20 cellular contexts compared by ENCODE assay signal in genomic region chr1:5768014-5768413, GRCh38.
A peak's percentile ranks its signal among the peaks of the same experiment; 100 is the strongest.
DNase-seq lines count a peak whose midpoint lies in the region; ATAC-seq, FAIRE-seq and TF ChIP-seq lines count a peak whose summit lies in the region.
"Had no signal": no experiment of that assay in that cellular context is flagged by ENCODE, and none has a peak within 500 bp of the region (broad histone marks: within the 10 kb centered on the region; RNA-seq: fewer than 3 reads in every experiment).

No MANE protein-coding gene starts in this region.

- no peak overlapping the region for H3K23ac ChIP-seq in mesendoderm (ENCODE audit: low read length)

- no peak overlapping the region for H3K9ac ChIP-seq in HepG2 (ENCODE audit: insufficient read depth, low read depth, low read length)
- no peak overlapping the region for H3K9ac ChIP-seq in K562 (ENCODE audit: insufficient read depth in 1 of 2, low read depth in 2 of 2, low read length in 2 of 2)
- H3K9ac ChIP-seq in mesendoderm (ENCODE audit: low read length), result no peak overlapping the region

- POLR2A ChIA-PET in HepG2 (lab: Yijun Ruan, JAX), result no interaction called here
- POLR2A ChIA-PET in K562 (lab: Yijun Ruan, JAX), result interaction anchor here (1.0 kb wide), 1 partner anchor 26 kb away, joined by 3 read pairs; no protein-coding TSS in a partner anchor
- POLR2A ChIA-PET in MCF 10A (lab: Yijun Ruan, JAX), result no interaction called here
- POLR2A ChIA-PET in CD8-positive, alpha-beta memory T cell (lab: Charles Lee), result no interaction called here

- H2BK15ac ChIP-seq in mesendoderm (replicated peaks; ENCODE audit: low read depth), result no peak overlapping the region

- H2BK120ac ChIP-seq in mesendoderm (ENCODE audit: low read depth, low read length), result no peak overlapping the region

- ATAC-seq in HepG2 (peak; percentile 54), right lobe of liver (no peak), K562 (peak; percentile 23; the same call in 1 of the 3 replicates)

- H3K27ac ChIP-seq in HepG2 (ENCODE audit: extremely low read length, insufficient read depth, low read length), result no peak overlapping the region
- no peak overlapping the region for H3K27ac ChIP-seq in right lobe of liver
- H3K27ac ChIP-seq in K562 (ENCODE audit: extremely low read depth, low read depth, low read length), result no peak overlapping the region
- H3K27ac ChIP-seq in mesendoderm (ENCODE audit: low read depth, low read length), result no peak overlapping the region
- H3K27ac ChIP-seq in CD8-positive, alpha-beta memory T cell (ENCODE audit: low read depth, low read length), result no peak overlapping the region
- H3K27ac ChIP-seq: SK-N-MC had no signal

- H3K36me3 Mint-ChIP-seq in MCF 10A (ENCODE audit: insufficient read depth, unreplicated experiment), result no peaks in the 10 kb centered on the region
- no peaks in the 10 kb centered on the region for H3K36me3 Mint-ChIP-seq in CD8-positive, alpha-beta memory T cell

- intact Hi-C loops in HepG2 (cut with micrococcal nuclease; ENCODE audit: unreplicated experiment) (no loop called here), right lobe of liver (cut with DNase I) (no loop called here), K562 (cut with micrococcal nuclease) (no loop called here), MCF 10A (cut with micrococcal nuclease) (no loop called here)

- H4K8ac ChIP-seq in mesendoderm (ENCODE audit: low read depth, low read length), result no peak overlapping the region

- H3K4me1 Mint-ChIP-seq in MCF 10A (ENCODE audit: insufficient read depth, unreplicated experiment), result no peaks in the 10 kb centered on the region
- H3K4me1 Mint-ChIP-seq in CD8-positive, alpha-beta memory T cell, result peaks cover 2 to 9% (median 8%) of the 10 kb centered on the region in 3 donors

- H3K18ac ChIP-seq in mesendoderm (ENCODE audit: low read length), result no peak overlapping the region

- H3K9me1 ChIP-seq in K562 (ENCODE audit: control insufficient read depth, insufficient read depth, low read length), result no peaks in the 10 kb centered on the region

- peaks cover 6% of the 10 kb centered on the region for H3K9me3 Mint-ChIP-seq in MCF 10A (ENCODE audit: unreplicated experiment)
- peaks cover 0 to 5% (median 4%) of the 10 kb centered on the region in 5 donors for H3K9me3 Mint-ChIP-seq in CD8-positive, alpha-beta memory T cell

- peaks cover 84% of the 10 kb centered on the region for H3K27me3 Mint-ChIP-seq in MCF 10A (ENCODE audit: insufficient read depth, unreplicated experiment)
- H3K27me3 Mint-ChIP-seq in CD8-positive, alpha-beta memory T cell, result peaks cover 23 to 62% of the 10 kb centered on the region in 2 donors

- H3K79me2 ChIP-seq in HepG2 (ENCODE audit: insufficient read depth, low read length), result no peaks in the 10 kb centered on the region
- no peaks in the 10 kb centered on the region for H3K79me2 ChIP-seq in K562 (ENCODE audit: control insufficient read depth, insufficient read depth, low read length)
- H3K79me2 ChIP-seq in mesendoderm (ENCODE audit: control insufficient read depth, insufficient read depth, low read length), result no peaks in the 10 kb centered on the region

- DNase-seq in HepG2 (ENCODE audit: low spot score) (no peak), right lobe of liver (no peak), K562 (ENCODE audit: extremely low read depth in 1 of 4, low spot score in 3 of 4) (no peak), mesendoderm (peak; percentile 74), DMS53 treated with DMSO at 0.1 percent for 48 hours (lab: John Stamatoyannopoulos, UW; ENCODE audit: unreplicated experiment) (no peak), MCF 10A (ENCODE audit: unreplicated experiment) (no peak)
- no peak for DNase-seq in activated CD4-positive, alpha-beta T cell treated with anti-CD3 and anti-CD28 coated beads for 4 hours
- DNase-seq in CD8-positive, alpha-beta memory T cell, result no peak
- DNase-seq: DMS53; MM.1S; NCI-H1417; NCI-H1930; NCI-H2227 treated with DMSO at 0.1 percent for 48 hours; NCI-H526 treated with DMSO at 0.1 percent for 48 hours; NK-92 treated with Interleukin-12 subunit alpha and Interleukin-12 subunit beta, amount 100 ng/mL, for 24 hours; OCI-M1 had no signal

- TF ChIP-seq CTCF in HepG2 (CRISPR knock-in tag; IDR thresholded peaks at IDR 0.05), result no peak
- no peak for TF ChIP-seq CTCF in right lobe of liver (IDR thresholded peaks at IDR 0.05)
- TF ChIP-seq CTCF in K562 (IDR thresholded peaks at IDR 0.05 in 2 of 3, conservative IDR thresholded peaks at IDR 0.05 in 1 of 3; ENCODE audit: insufficient read depth in 2 of 3, low read depth in 1 of 3, low read length in 3 of 3), result no peak
- no peak for TF ChIP-seq CTCF in MCF 10A (IDR thresholded peaks at IDR 0.05; ENCODE audit: unreplicated experiment)

- CTCF ChIA-PET in HepG2 (lab: Yijun Ruan, JAX; ENCODE audit: low intra/inter-chr PET ratio, low total read pairs) (no interaction called here), K562 (lab: Yijun Ruan, JAX; ENCODE audit: low intra/inter-chr PET ratio) (no interaction called here), MCF 10A (lab: Yijun Ruan, JAX) (no interaction called here)
- CTCF ChIA-PET in CD8-positive, alpha-beta memory T cell (lab: Charles Lee), result no interaction called here

- 39% methylated on average over 5 of the region's 10 CpGs for WGBS in HepG2 (ENCODE audit: low lambda C conversion rate)
- WGBS in right lobe of liver (ENCODE audit: insufficient coverage, low coverage, low lambda C conversion rate, missing lambda C conversion rate), result 64% methylated on average over 7 of the region's 10 CpGs
- WGBS in K562 (ENCODE audit: insufficient coverage, low coverage, missing lambda C conversion rate), result 2% methylated on average over 10 of the region's 10 CpGs
- no CpG with 5 or more reads among the region's 10 CpGs for WGBS in mesendoderm (ENCODE audit: extremely low coverage, insufficient coverage, low lambda C conversion rate)

- H3K4me1 ChIP-seq in HepG2 (ENCODE audit: insufficient read depth, low read length) (no peaks in the 10 kb centered on the region), right lobe of liver (no peaks in the 10 kb centered on the region), K562 (replicated peaks in 1 of 2; ENCODE audit: control insufficient read depth in 2 of 2, insufficient read depth in 2 of 2, low read length in 2 of 2) (no peaks in the 10 kb centered on the region), mesendoderm (ENCODE audit: control insufficient read depth, low read depth, low read length) (peaks cover 3% of the 10 kb centered on the region)
- no peaks in the 10 kb centered on the region for H3K4me1 ChIP-seq in CD8-positive, alpha-beta memory T cell (ENCODE audit: insufficient read depth, low read length)

- no peak overlapping the region for H3K56ac ChIP-seq in mesendoderm (ENCODE audit: low read length)

- H3K9me3 ChIP-seq in HepG2 (ENCODE audit: low read length) (peaks cover 9% of the 10 kb centered on the region), right lobe of liver (no peaks in the 10 kb centered on the region), K562 (replicated peaks; ENCODE audit: control insufficient read depth, insufficient read depth, low read depth, low read length) (no peaks in the 10 kb centered on the region)
- no peaks in the 10 kb centered on the region for H3K9me3 ChIP-seq in CD8-positive, alpha-beta memory T cell (ENCODE audit: low read length)

- H2AFZ ChIP-seq in HepG2 (ENCODE audit: low read length) (no peak overlapping the region), K562 (ENCODE audit: low read depth, low read length) (no peak overlapping the region)

- no peak overlapping the region for H2BK5ac ChIP-seq in mesendoderm (ENCODE audit: low read length)

- H3K27ac Mint-ChIP-seq in MCF 10A (ENCODE audit: low read depth, unreplicated experiment), result no peak overlapping the region
- H3K27ac Mint-ChIP-seq in CD8-positive, alpha-beta memory T cell, result no peak overlapping the region

- H4K20me1 ChIP-seq in HepG2 (ENCODE audit: insufficient read depth, low read length), result 0 out of 2 replicates have a peak, but pooled peaks cover 2% of the 10 kb centered on the region
- H4K20me1 ChIP-seq in K562 (replicated peaks; ENCODE audit: control insufficient read depth, insufficient read depth, low read length), result no peaks in the 10 kb centered on the region; the same call in 1 of the 2 replicates

- H3K4me3 ChIP-seq in HepG2 (replicated peaks in 1 of 3; ENCODE audit: insufficient read depth in 1 of 3, low read depth in 2 of 3, low read length in 3 of 3) (no peak overlapping the region), right lobe of liver (no peak overlapping the region), K562 (no peak overlapping the region), mesendoderm (ENCODE audit: low read length) (no peak overlapping the region)
- no peak overlapping the region for H3K4me3 ChIP-seq in CD8-positive, alpha-beta memory T cell (ENCODE audit: low read length)
- H3K4me3 ChIP-seq: SK-N-MC had no signal

- H3K4ac ChIP-seq in mesendoderm (ENCODE audit: low read depth, low read length), result no peak overlapping the region

- no peaks in the 10 kb centered on the region for H3K79me1 ChIP-seq in mesendoderm (ENCODE audit: low read length)

- H3K36me3 ChIP-seq in HepG2 (replicated peaks in 1 of 2; ENCODE audit: control insufficient read depth in 1 of 2, insufficient read depth in 2 of 2, low read length in 2 of 2) (no peaks in the 10 kb centered on the region), right lobe of liver (no peaks in the 10 kb centered on the region), K562 (ENCODE audit: control insufficient read depth, insufficient read depth, low read length) (no peaks in the 10 kb centered on the region), mesendoderm (ENCODE audit: control insufficient read depth, insufficient read depth, low read length) (no peaks in the 10 kb centered on the region)
- H3K36me3 ChIP-seq in CD8-positive, alpha-beta memory T cell (ENCODE audit: insufficient read depth, low read length), result no peaks in the 10 kb centered on the region

- no TSS peak for BruUV-seq in HepG2 (replicated peaks; lab: Mats Ljungman, UMichigan)
- no TSS peak for BruUV-seq in K562 (replicated peaks; lab: Mats Ljungman, UMichigan)
- no TSS peak for BruUV-seq in MCF 10A (replicated peaks; lab: Mats Ljungman, UMichigan)

- no peak for TF ChIP-seq RAD21 in HepG2 (CRISPR knock-in tag; IDR thresholded peaks at IDR 0.05)
- no peak for TF ChIP-seq RAD21 in K562 (CRISPR knock-in tag; conservative IDR thresholded peaks at IDR 0.05 in 1 of 2, IDR thresholded peaks at IDR 0.05 in 1 of 2)

- H2AK5ac ChIP-seq in mesendoderm (ENCODE audit: low read length), result no peak overlapping the region

- H4K5ac ChIP-seq in mesendoderm (ENCODE audit: low read length), result no peak overlapping the region

- H3K4me2 ChIP-seq in HepG2 (ENCODE audit: low read depth, low read length) (no peak overlapping the region), K562 (ENCODE audit: insufficient read depth, low read length) (no peak overlapping the region), mesendoderm (ENCODE audit: low read length) (no peak overlapping the region)

- H3K4me3 Mint-ChIP-seq in MCF 10A (ENCODE audit: unreplicated experiment), result no peak overlapping the region
- H3K4me3 Mint-ChIP-seq in CD8-positive, alpha-beta memory T cell, result no peak overlapping the region

- FAIRE-seq in HepG2 (lab: Jason Lieb, UNC) (no peak), K562 (lab: Jason Lieb, UNC) (no peak)
- FAIRE-seq: A204.1, G401.6, GM12892 had no signal

- peaks cover 4 to 61% of the 10 kb centered on the region in 2 experiments for H3K27me3 ChIP-seq in HepG2 (ENCODE audit: control insufficient read depth in 1 of 2, insufficient read depth in 2 of 2, low read length in 2 of 2)
- H3K27me3 ChIP-seq in right lobe of liver, result no peaks in the 10 kb centered on the region
- H3K27me3 ChIP-seq in K562 (ENCODE audit: control insufficient read depth in 2 of 2, insufficient read depth in 2 of 2, low read length in 2 of 2), result peaks cover 17 to 75% of the 10 kb centered on the region in 2 experiments
- H3K27me3 ChIP-seq in mesendoderm (ENCODE audit: insufficient read depth, low read length, poor library complexity), result no peaks in the 10 kb centered on the region
- H3K27me3 ChIP-seq in CD8-positive, alpha-beta memory T cell (ENCODE audit: insufficient read depth, low read length, poor library complexity, severe bottlenecking), result peaks cover 7% of the 10 kb centered on the region

- no peak for TF ChIP-seq EP300 in HepG2 (IDR thresholded peaks at IDR 0.05; ENCODE audit: low read depth in 2 of 2, low read length in 2 of 2)
- TF ChIP-seq EP300 in HepG2 (CRISPR knock-in tag; IDR thresholded peaks at IDR 0.05; ENCODE audit: borderline replicate concordance), result no peak
- no peak for TF ChIP-seq EP300 in K562 (IDR thresholded peaks at IDR 0.05; ENCODE audit: low read length)

- no peak for TF ChIP-seq POLR2A in HepG2 (IDR thresholded peaks at IDR 0.05; ENCODE audit: insufficient read depth in 1 of 2, low read depth in 2 of 2, low read length in 2 of 2)
- no peak for TF ChIP-seq POLR2A in right lobe of liver (IDR thresholded peaks at IDR 0.05)
- TF ChIP-seq POLR2A in K562 (conservative IDR thresholded peaks at IDR 0.05), result no peak

- in situ Hi-C loops in HepG2 (cut with HindIII; ENCODE audit: extremely low pct_ligation_motif_present, low pct_unique_long_range_greater_than_20kb) (no loop called here), K562 (cut with MboI) (no loop called here)

Comparison
In these comparisons a context has a peak if more than half of its experiments do, and no peak if none do; other contexts are left out.
1. ATAC-seq: peak in HepG2 (single experiment) and K562 (single experiment); none in right lobe of liver (0 of 4).